9 cellular contexts compared by ENCODE assay signal in the genomic region with DNA sequence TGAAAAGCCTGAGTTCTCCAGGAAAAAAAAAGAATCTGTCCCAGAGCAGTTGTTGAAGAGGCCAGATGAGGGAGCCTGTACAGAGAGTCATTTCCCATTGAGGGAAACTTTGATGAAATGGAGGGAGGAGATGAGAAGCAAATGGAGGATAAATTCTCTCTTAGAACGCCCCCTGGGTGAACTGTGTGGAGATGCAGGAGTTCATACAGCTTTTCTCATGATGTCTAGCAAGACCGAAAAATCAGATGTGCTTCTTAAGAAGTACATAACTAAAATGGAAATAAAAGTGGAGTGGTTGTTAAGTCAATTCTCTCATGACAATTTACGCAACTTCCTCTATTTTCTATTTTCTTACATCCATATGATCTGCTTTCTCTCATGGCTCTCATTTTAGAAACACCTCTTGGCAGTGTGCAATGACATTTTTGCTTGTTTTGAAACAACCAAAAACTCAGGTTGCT.
DNase-seq lines count a peak whose midpoint lies in the region; ATAC-seq and TF ChIP-seq lines count a peak whose summit lies in the region.
"Had no signal": no experiment of that assay in that cellular context is flagged by ENCODE, and none has a peak within 500 bp of the region (broad histone marks: within the 10 kb centered on the region; RNA-seq: fewer than 3 reads in every experiment).

No MANE protein-coding gene starts in this region.

- H3K9me3 Mint-ChIP-seq in CD8-positive, alpha-beta T cell = peaks cover 11% of the 10 kb centered on the region

- dilution Hi-C loops in IMR-90 (cut with HindIII; ENCODE audit: low sequenced_read_pairs, unreplicated experiment) = no loop called here

- no peaks in the 10 kb centered on the region for H3K79me1 ChIP-seq in IMR-90 (ENCODE audit: low read depth in 1 of 2, low read length in 2 of 2)

- no peaks in the 10 kb centered on the region for H3K36me3 ChIP-seq in IMR-90 (ENCODE audit: control insufficient read depth, insufficient read depth, low read length)
- H3K36me3 ChIP-seq in CD8-positive, alpha-beta T cell (ENCODE audit: insufficient read depth, low read length) = no peaks in the 10 kb centered on the region

- no TSS peak for BruUV-seq in IMR-90 (replicated peaks; lab: Mats Ljungman, UMichigan)

- H4K5ac ChIP-seq in IMR-90 (ENCODE audit: low read depth, low read length) = no peak overlapping the region

- H3K9me1 ChIP-seq in IMR-90 (ENCODE audit: insufficient read depth, low read length) = no peaks in the 10 kb centered on the region

- no peak overlapping the region for H2AFZ ChIP-seq in IMR-90 (replicated peaks; ENCODE audit: low read length, poor library complexity)

- H4K8ac ChIP-seq in IMR-90 (ENCODE audit: low read depth in 2 of 2, low read length in 2 of 2) = no peak overlapping the region

- no peak overlapping the region for H2BK120ac ChIP-seq in IMR-90 (ENCODE audit: low read depth, low read length)

- H3K4me2 ChIP-seq in IMR-90 (ENCODE audit: low read depth, low read length) = no peak overlapping the region

- no peaks in the 10 kb centered on the region for H3K4me1 ChIP-seq in IMR-90 (ENCODE audit: control insufficient read depth, insufficient read depth, low read length)
- no peaks in the 10 kb centered on the region for H3K4me1 ChIP-seq in CD8-positive, alpha-beta T cell (ENCODE audit: insufficient read depth, low read length)

- no peak overlapping the region for H3K23ac ChIP-seq in IMR-90 (ENCODE audit: low read depth, low read length)

- H3K27ac ChIP-seq in IMR-90 (ENCODE audit: insufficient read depth, low read length) = no peak overlapping the region
- H3K27ac ChIP-seq in CD8-positive, alpha-beta T cell (ENCODE audit: low read depth, low read length) = no peak overlapping the region

- no peak overlapping the region for H2AK5ac ChIP-seq in IMR-90 (ENCODE audit: low read depth, low read length)

- H2BK5ac ChIP-seq in IMR-90 (ENCODE audit: low read depth, low read length, poor library complexity, severe bottlenecking) = no peak overlapping the region

- intact Hi-C loops in IMR-90 (cut with micrococcal nuclease) = no loop called here
- intact Hi-C loops in CD8-positive, alpha-beta T cell (cut with DNase I, micrococcal nuclease) = no loop called here

- no peak overlapping the region for H3K18ac ChIP-seq in IMR-90 (ENCODE audit: low read depth, low read length)

- TF ChIP-seq POLR2A in IMR-90 (IDR thresholded peaks at IDR 0.05; ENCODE audit: low read depth, low read length) = no peak

- H3K36me3 Mint-ChIP-seq in CD8-positive, alpha-beta T cell = no peaks in the 10 kb centered on the region

- DNase-seq in DMS 273 (lab: John Stamatoyannopoulos, UW; ENCODE audit: unreplicated experiment) = peak; percentile 66
- DNase-seq in IMR-90 = peak; percentile 45
- peak; percentile 45 to 75 for DNase-seq in SW 1271 (lab: John Stamatoyannopoulos, UW)
- DNase-seq in iPS-NIHi7 (ENCODE audit: extremely low spot score) = peak; percentile 57
- no peak for DNase-seq in amniotic stem cell (lab: John Stamatoyannopoulos, UW)
- DNase-seq in CD8-positive, alpha-beta T cell = no peak
- DNase-seq: T-helper 2 cell had no signal

- H2AK9ac ChIP-seq in IMR-90 (replicated peaks; ENCODE audit: low read depth, low read length, poor library complexity) = no peak overlapping the region

- POLR2A ChIA-PET in IMR-90 (lab: Charles Lee; ENCODE audit: unreplicated experiment) = no interaction called here
- POLR2A ChIA-PET in CD8-positive, alpha-beta T cell (lab: Charles Lee) = no interaction called here

- H3K27me3 ChIP-seq in IMR-90 (ENCODE audit: control insufficient read depth, insufficient read depth, low read length) = no peaks in the 10 kb centered on the region
- no peaks in the 10 kb centered on the region for H3K27me3 ChIP-seq in CD8-positive, alpha-beta T cell (ENCODE audit: insufficient read depth, low read length)

- H3K4me1 Mint-ChIP-seq in CD8-positive, alpha-beta T cell (ENCODE audit: low read depth) = no peaks in the 10 kb centered on the region

- no peak overlapping the region for H3K56ac ChIP-seq in IMR-90 (ENCODE audit: extremely low read depth, insufficient read depth, low read length)

- 100% methylated on average over 1 of the region's 3 CpGs; no CpG with 5 or more reads in 1 of the 2 experiments for WGBS in IMR-90 (ENCODE audit: extremely low coverage in 2 of 2, insufficient read length in 1 of 2), 2 experiments

- H4K20me1 ChIP-seq in IMR-90 (ENCODE audit: insufficient read depth, low read length) = no peaks in the 10 kb centered on the region

- no peak overlapping the region for H3K14ac ChIP-seq in IMR-90 (replicated peaks; ENCODE audit: low read depth, low read length)

- no peak overlapping the region for H3K4ac ChIP-seq in IMR-90 (ENCODE audit: low read depth, low read length)

- no peak overlapping the region for H2BK15ac ChIP-seq in IMR-90 (ENCODE audit: low read depth, low read length)

- peak; percentile 37; the same call in 1 of the 2 replicates for TF ChIP-seq RAD21 in IMR-90 (IDR thresholded peaks at IDR 0.05; ENCODE audit: low read length)

- ATAC-seq in IMR-90 (ENCODE audit: low read depth) = peak; percentile 11; the same call in 1 of the 2 replicates
- no peak for ATAC-seq in HG03196 (IDR thresholded peaks at IDR 0.05; ENCODE audit: unreplicated experiment)
- no peak for ATAC-seq in HG03520 (IDR thresholded peaks at IDR 0.05; ENCODE audit: unreplicated experiment)
- ATAC-seq in CD8-positive, alpha-beta T cell = no peak

- no peak overlapping the region for H3K27ac Mint-ChIP-seq in CD8-positive, alpha-beta T cell

- CTCF ChIA-PET in IMR-90 (lab: Yijun Ruan, JAX) = no interaction called here
- CTCF ChIA-PET in CD8-positive, alpha-beta T cell (lab: Charles Lee) = no interaction called here

- no peak overlapping the region for H3K9ac ChIP-seq in IMR-90 (ENCODE audit: low read depth, low read length)

- no peak overlapping the region for H4K91ac ChIP-seq in IMR-90 (ENCODE audit: insufficient read depth, low read depth, low read length)

- H3K9me3 ChIP-seq in IMR-90 (ENCODE audit: control insufficient read depth, insufficient read depth, low read length) = no peaks in the 10 kb centered on the region
- no peaks in the 10 kb centered on the region for H3K9me3 ChIP-seq in CD8-positive, alpha-beta T cell (ENCODE audit: low read length)

- no peaks in the 10 kb centered on the region for H3K27me3 Mint-ChIP-seq in CD8-positive, alpha-beta T cell (ENCODE audit: low read depth)

- TF ChIP-seq CTCF in IMR-90 (conservative IDR thresholded peaks at IDR 0.05; ENCODE audit: low read depth, low read length) = peak; percentile 42
- TF ChIP-seq CTCF in CD8-positive, alpha-beta T cell (IDR thresholded peaks at IDR 0.05) = no peak

- in situ Hi-C loops in IMR-90 (cut with MboI; ENCODE audit: low sequenced_read_pairs) = no loop called here

- no peak overlapping the region for H3K4me3 ChIP-seq in IMR-90 (ENCODE audit: insufficient read depth, low read depth, low read length)
- H3K4me3 ChIP-seq in CD8-positive, alpha-beta T cell (ENCODE audit: low read depth, low read length) = no peak overlapping the region

- no peak overlapping the region for H3K4me3 Mint-ChIP-seq in CD8-positive, alpha-beta T cell

- no peak overlapping the region for H2BK20ac ChIP-seq in IMR-90 (ENCODE audit: low read depth, low read length)

TF ChIP-seq in IMR-90, 13 proteins besides CTCF, POLR2A, EP300 and RAD21:
- TF ChIP-seq BHLHE40 (IDR thresholded peaks at IDR 0.05; ENCODE audit: low read depth, low read length) (no peak), CEBPB (IDR thresholded peaks at IDR 0.05; ENCODE audit: low read depth, low read length) (no peak)

Comparison
In these comparisons a context has a peak if more than half of its experiments do, and no peak if none do; other contexts are left out.
1. DNase-seq: peak in DMS 273 (single experiment), IMR-90 (single experiment), SW 1271 (2 of 2) and iPS-NIHi7 (single experiment); none in amniotic stem cell (single experiment) and CD8-positive, alpha-beta T cell (0 of 7).